7 cellular contexts compared by ENCODE assay signal in the genomic region with DNA sequence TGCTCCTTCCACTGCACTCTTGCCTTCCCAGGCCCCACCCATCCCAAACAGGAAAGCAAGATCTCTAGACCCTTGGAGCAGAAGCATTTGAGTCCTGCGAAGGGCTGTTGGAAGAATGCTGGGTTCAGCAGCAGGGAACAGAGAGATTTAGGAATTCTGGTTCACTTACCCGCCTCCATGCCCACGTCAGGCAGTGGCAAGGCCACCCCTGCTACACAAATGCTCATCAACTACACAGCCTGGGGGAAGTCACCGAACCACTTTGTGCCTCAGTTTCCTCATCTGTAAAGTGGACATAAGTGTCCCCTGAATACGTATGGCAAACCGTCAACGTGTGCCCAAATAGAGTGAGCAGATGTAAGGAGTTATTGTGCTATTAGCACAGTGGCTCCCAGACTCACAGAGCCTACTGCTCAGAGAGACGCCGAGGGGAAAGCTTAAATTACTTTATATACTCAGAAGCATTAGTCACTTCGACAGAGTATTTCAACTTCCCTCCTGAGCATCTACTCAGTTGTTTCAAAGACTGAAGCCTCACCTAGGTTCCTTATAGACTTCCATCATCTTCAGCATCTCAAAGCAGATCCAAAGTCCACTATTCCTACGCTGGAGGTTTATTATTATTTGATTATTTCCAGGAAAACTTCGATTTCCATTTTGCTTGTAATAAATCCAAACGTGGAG. TPM values are rescaled to one million over a fixed set of nuclear protein-coding genes. Genes with fewer than 3 reads are reported as not detected.
DNase-seq lines count a peak whose midpoint lies in the region; ATAC-seq, FAIRE-seq and TF ChIP-seq lines count a peak whose summit lies in the region.

No MANE protein-coding gene starts in this region.

- H3K27me3 ChIP-seq in OCI-LY3 (ENCODE audit: low read depth, low read length) (peaks cover 22% of the 10 kb centered on the region), esophagus squamous epithelium (peaks cover 0 to 30% (median 0%) of the 10 kb centered on the region in 4 donors)

- TF ChIP-seq POLR2A in GM12891 (IDR thresholded peaks at IDR 0.05; ENCODE audit: low read depth, low read length) (no peak), esophagus squamous epithelium (IDR thresholded peaks at IDR 0.05) (peak in 1 of 4 donors; percentile 23)

- FAIRE-seq in GM12891 (lab: Jason Lieb, UNC): peak; percentile 23

- H3K4me1 ChIP-seq in OCI-LY3 (ENCODE audit: low read length): peaks cover 24% of the 10 kb centered on the region
- H3K4me1 ChIP-seq in esophagus squamous epithelium: peaks cover 4 to 21% (median 11%) of the 10 kb centered on the region in 3 donors

- H4K20me1 ChIP-seq in OCI-LY3 (ENCODE audit: insufficient read depth, low read length): peaks cover 21% of the 10 kb centered on the region

- DNase-seq in GM12891 (ENCODE audit: insufficient read length, low spot score) (no peak), esophagus squamous epithelium (lab: John Stamatoyannopoulos, UW) (no peak), retinal pigment epithelial cell (ENCODE audit: low read depth) (no peak), HT-29 (ENCODE audit: low spot score) (no peak)

- ATAC-seq in GM18870 (IDR thresholded peaks at IDR 0.05; ENCODE audit: unreplicated experiment) (no peak), HG03354 (IDR thresholded peaks at IDR 0.05; ENCODE audit: poor library complexity, severe bottlenecking, unreplicated experiment) (no peak)

- H3K4me3 ChIP-seq in OCI-LY3 (ENCODE audit: low read length): peak overlapping the region; percentile 78
- H3K4me3 ChIP-seq in esophagus squamous epithelium: peak overlapping the region; percentile 50 to 86 (median 66)
- H3K4me3 ChIP-seq in retinal pigment epithelial cell (ENCODE audit: low read length): peak overlapping the region; percentile 48

- WGBS in esophagus squamous epithelium, 2 donors: 30 to 48% methylated on average over 9 to 13 of the region's 13 CpGs

- peaks cover 4% of the 10 kb centered on the region; the same call in 1 of the 2 replicates for H3K79me2 ChIP-seq in OCI-LY3 (ENCODE audit: low read length)

- H2AFZ ChIP-seq in OCI-LY3 (ENCODE audit: low read depth, low read length): peak overlapping the region; percentile 40; the same call in 1 of the 2 replicates

- intact Hi-C loops in esophagus squamous epithelium (cut with DNase I): no loop called here

- H3K9ac ChIP-seq in OCI-LY3 (ENCODE audit: low read length): peak overlapping the region; percentile 59

- H3K27ac ChIP-seq in OCI-LY3 (ENCODE audit: low read length) (no peak overlapping the region), esophagus squamous epithelium (peak overlapping the region; percentile 51 to 77 (median 70))

- H3K9me3 ChIP-seq in OCI-LY3 (ENCODE audit: insufficient read depth, low read length) (no peaks in the 10 kb centered on the region), esophagus squamous epithelium (no peaks in the 10 kb centered on the region)

- H3K36me3 ChIP-seq in OCI-LY3 (replicated peaks; ENCODE audit: low read depth, low read length) (no peaks in the 10 kb centered on the region), esophagus squamous epithelium (no peaks in the 10 kb centered on the region)

- peak overlapping the region; percentile 85 for H3K4me2 ChIP-seq in OCI-LY3 (ENCODE audit: low read length)

- no peak for TF ChIP-seq CTCF in OCI-LY3 (IDR thresholded peaks at IDR 0.05; ENCODE audit: low read depth, low read length)
- TF ChIP-seq CTCF in esophagus squamous epithelium (IDR thresholded peaks at IDR 0.05): no peak
- TF ChIP-seq CTCF in retinal pigment epithelial cell (conservative IDR thresholded peaks at IDR 0.05; ENCODE audit: low read depth, low read length): no peak

TF ChIP-seq in GM12891, 5 proteins besides CTCF, POLR2A, EP300 and RAD21:
- TF ChIP-seq PAX5 (IDR thresholded peaks at IDR 0.05; ENCODE audit: insufficient read depth, low read length, severe bottlenecking) (no peak), SPI1 (IDR thresholded peaks at IDR 0.05; ENCODE audit: low read depth, low read length) (0 out of 2 replicates have a peak, but pooled peaks have one; percentile 6)

RNA-seq across cellular contexts. Expression of a gene that starts 0.9 kb away (rescaled TPM):
- polyA plus RNA-seq in GM12891 (2012; ENCODE audit: low read depth, missing spikeins): 5.2 TPM
- total RNA-seq in esophagus squamous epithelium: 10 to 100 TPM; 30.9 to 59.0 (median 39.4) TPM
- total RNA-seq in HT-29 (2014; rRNA removed; shearing (Covaris generic)): 1.3 and 1.8 TPM in 2 replicates

RNA-seq across cellular contexts. Expression of a gene that starts 34.4 kb away (rescaled TPM):
- polyA plus RNA-seq in GM12891 (2012; ENCODE audit: low read depth, missing spikeins): 30.3 TPM
- total RNA-seq in esophagus squamous epithelium: 10 to 100 TPM; 29.1 to 31.5 (median 31.1) TPM
- total RNA-seq in HT-29 (2014; rRNA removed; shearing (Covaris generic)): 32.9 and 34.8 TPM in 2 replicates

RNA-seq across cellular contexts. Expression of a gene that starts 59.8 kb away (rescaled TPM):
- 28.7 TPM for polyA plus RNA-seq in GM12891 (2012; ENCODE audit: low read depth, missing spikeins)
- 10 to 100 TPM in 3 of 4 donors, 1 to 10 TPM in 1; 6.1 to 31.4 (median 18.6) TPM for total RNA-seq in esophagus squamous epithelium
- 17.4 and 26.7 TPM in 2 replicates for total RNA-seq in HT-29 (2014; rRNA removed; shearing (Covaris generic))

Comparison
In these comparisons a context has a peak if more than half of its experiments do, and no peak if none do; other contexts are left out.
1. RNA of a gene that starts 0.9 kb away (total RNA-seq): 30.9 to 59.0 TPM in esophagus squamous epithelium; 1.3 to 1.8 TPM in HT-29; every median in the first group is over 10 times any median in the second.
2. Peak in every context shown above with its lines, with median percentiles within 50 percentile points of each other: H3K4me3 ChIP-seq.